ENCODE assay signal across 40 cellular contexts in genomic region chr4:2579910-2580309, GRCh38.
"Had no signal": no experiment of that assay in that cellular context is flagged by ENCODE, and none has a peak within 500 bp of the region (broad histone marks: within the 10 kb centered on the region; RNA-seq: fewer than 3 reads in every experiment).

No MANE protein-coding gene starts in this region.

- H3K4me3 ChIP-seq: adrenal gland, ascending aorta, body of pancreas, breast epithelium, cardiac muscle cell had no signal

- ATAC-seq: activated naive CD4-positive, alpha-beta T cell treated with anti-CD3 and anti-CD28 coated beads, Interleukin-2, amount 50 U/mL, for 72 hours; activated naive CD8-positive, alpha-beta T cell treated with anti-CD3 and anti-CD28 coated beads, Interleukin-2, amount 50 U/mL, for 24 hours; activated T-cell treated with anti-CD3 and anti-CD28 coated beads, Interleukin-2, amount 50 U/mL, for 4 hours; activated T-cell treated with anti-CD3 and anti-CD28 coated beads, Interleukin-2, amount 50 U/mL, for 72 hours; activated T-helper 17 cell treated with anti-CD3 and anti-CD28 coated beads, Interleukin-2, amount 50 U/mL, for 72 hours; body of pancreas had no signal

- H3K4me3 Mint-ChIP-seq: activated naive CD4-positive, alpha-beta T cell treated with anti-CD3 and anti-CD28 coated beads for 36 hours; activated naive CD4-positive, alpha-beta T cell treated with anti-CD3 and anti-CD28 coated beads, Interleukin-2, amount 10 ng/mL, durations not matched to agents 7 days and 5 days; activated naive CD4-positive, alpha-beta T cell treated with anti-CD3 and anti-CD28 coated beads, Interleukin-2, amount 50 U/mL, for 24 hours; activated naive CD8-positive, alpha-beta T cell; activated naive CD8-positive, alpha-beta T cell treated with anti-CD3 and anti-CD28 coated beads for 36 hours; activated naive CD8-positive, alpha-beta T cell treated with anti-CD3 and anti-CD28 coated beads, Interleukin-2, amount 10 ng/mL, durations not matched to agents 7 days and 5 days; activated naive CD8-positive, alpha-beta T cell treated with anti-CD3 and anti-CD28 coated beads, Interleukin-2, amount 50 U/mL, for 24 hours; activated T-cell treated with anti-CD3 and anti-CD28 coated beads, Interleukin-2, amount 50 U/mL, for 24 hours; activated T-cell treated with anti-CD3 and anti-CD28 coated beads, Interleukin-2, amount 50 U/mL, for 4 hours; activated T-cell treated with anti-CD3 and anti-CD28 coated beads, Interleukin-2, amount 50 U/mL, for 72 hours; activated T-helper 1 cell treated with anti-CD3 and anti-CD28 coated beads, Interleukin-12 subunit alpha, Interleukin-12 subunit beta, Interleukin-2, Interleukin-4 antibody, amounts not matched to agents 30 ng/mL and 10 ng/mL and 1 ng/mL, durations not matched to agents 14 hours and 24 hours and 36 hours; activated T-helper 17 cell treated with anti-CD3 and anti-CD28 coated beads, Interleukin-2, amount 50 U/mL, for 72 hours; brain; central memory CD8-positive, alpha-beta T cell had no signal

- H3K9me3 Mint-ChIP-seq: activated naive CD4-positive, alpha-beta T cell treated with anti-CD3 and anti-CD28 coated beads, Interleukin-2, amount 50 U/mL, for 24 hours; activated naive CD8-positive, alpha-beta T cell treated with anti-CD3 and anti-CD28 coated beads, Interleukin-2, amount 50 U/mL, for 24 hours; activated T-cell treated with anti-CD3 and anti-CD28 coated beads, Interleukin-2, amount 50 U/mL, for 24 hours; activated T-cell treated with anti-CD3 and anti-CD28 coated beads, Interleukin-2, amount 50 U/mL, for 4 hours; activated T-helper 17 cell treated with anti-CD3 and anti-CD28 coated beads, Interleukin-2, amount 50 U/mL, for 72 hours; central memory CD8-positive, alpha-beta T cell had no signal

- DNase-seq: activated effector memory CD4-positive, alpha-beta T cell treated with anti-CD3 and anti-CD28 coated beads, Interleukin-2, amount 50 U/mL, for 16 hours; activated effector memory CD4-positive, alpha-beta T cell treated with Interleukin-2 at 50 U/mL for 16 hours; activated gamma-delta T cell; activated gamma-delta T cell treated with Interleukin-2 at 50 U/mL for 16 hours; activated naive CD4-positive, alpha-beta T cell; activated naive CD4-positive, alpha-beta T cell treated with anti-CD3 and anti-CD28 coated beads for 36 hours; activated naive CD4-positive, alpha-beta T cell treated with anti-CD3 and anti-CD28 coated beads, Interleukin-2, amount 10 ng/mL, durations not matched to agents 7 days and 5 days; activated naive CD4-positive, alpha-beta T cell treated with anti-CD3 and anti-CD28 coated beads, Interleukin-2, amount 50 U/mL, for 16 hours; activated naive CD4-positive, alpha-beta T cell treated with Interleukin-2 at 50 U/mL for 16 hours; activated naive CD8-positive, alpha-beta T cell treated with anti-CD3 and anti-CD28 coated beads for 36 hours; activated naive CD8-positive, alpha-beta T cell treated with anti-CD3 and anti-CD28 coated beads, Interleukin-2, amount 10 ng/mL, durations not matched to agents 7 days and 5 days; activated naive CD8-positive, alpha-beta T cell treated with anti-CD3 and anti-CD28 coated beads, Interleukin-2, amount 50 U/mL, for 24 hours; activated T-cell treated with anti-CD3 and anti-CD28 coated beads, Interleukin-2, amount 50 U/mL, for 1 hour; activated T-cell treated with anti-CD3 and anti-CD28 coated beads, Interleukin-2, amount 50 U/mL, for 24 hours; activated T-cell treated with anti-CD3 and anti-CD28 coated beads, Interleukin-2, amount 50 U/mL, for 4 hours; activated T-cell treated with anti-CD3 and anti-CD28 coated beads, Interleukin-2, amount 50 U/mL, for 48 hours; activated T-cell treated with anti-CD3 and anti-CD28 coated beads, Interleukin-2, amount 50 U/mL, for 72 hours; amniotic stem cell; amygdala; anterior cingulate cortex; aorta; body of pancreas; brain microvascular endothelial cell; caudate nucleus; central memory CD4-positive, alpha-beta T cell; cerebellar nuclear complex had no signal

- H3K27me3 Mint-ChIP-seq: activated naive CD4-positive, alpha-beta T cell treated with anti-CD3 and anti-CD28 coated beads, Interleukin-2, amount 10 ng/mL, durations not matched to agents 7 days and 5 days; activated naive CD4-positive, alpha-beta T cell treated with anti-CD3 and anti-CD28 coated beads, Interleukin-2, amount 50 U/mL, for 24 hours; activated naive CD8-positive, alpha-beta T cell; activated naive CD8-positive, alpha-beta T cell treated with anti-CD3 and anti-CD28 coated beads for 36 hours; activated naive CD8-positive, alpha-beta T cell treated with anti-CD3 and anti-CD28 coated beads, Interleukin-2, amount 10 ng/mL, durations not matched to agents 7 days and 5 days; activated naive CD8-positive, alpha-beta T cell treated with anti-CD3 and anti-CD28 coated beads, Interleukin-2, amount 50 U/mL, for 24 hours; activated T-cell treated with anti-CD3 and anti-CD28 coated beads, Interleukin-2, amount 50 U/mL, for 24 hours; activated T-helper 17 cell treated with anti-CD3 and anti-CD28 coated beads, Interleukin-2, amount 50 U/mL, for 72 hours; brain; central memory CD8-positive, alpha-beta T cell had no signal

- H3K27ac Mint-ChIP-seq: activated naive CD4-positive, alpha-beta T cell treated with anti-CD3 and anti-CD28 coated beads for 36 hours; activated naive CD4-positive, alpha-beta T cell treated with anti-CD3 and anti-CD28 coated beads, Interleukin-2, amount 10 ng/mL, durations not matched to agents 7 days and 5 days; activated naive CD4-positive, alpha-beta T cell treated with anti-CD3 and anti-CD28 coated beads, Interleukin-2, amount 50 U/mL, for 24 hours; activated naive CD8-positive, alpha-beta T cell; activated naive CD8-positive, alpha-beta T cell treated with anti-CD3 and anti-CD28 coated beads for 36 hours; activated naive CD8-positive, alpha-beta T cell treated with anti-CD3 and anti-CD28 coated beads, Interleukin-2, amount 10 ng/mL, durations not matched to agents 7 days and 5 days; activated naive CD8-positive, alpha-beta T cell treated with anti-CD3 and anti-CD28 coated beads, Interleukin-2, amount 50 U/mL, for 24 hours; activated T-cell treated with anti-CD3 and anti-CD28 coated beads, Interleukin-2, amount 50 U/mL, for 24 hours; activated T-cell treated with anti-CD3 and anti-CD28 coated beads, Interleukin-2, amount 50 U/mL, for 72 hours; activated T-helper 1 cell treated with anti-CD3 and anti-CD28 coated beads, Interleukin-12 subunit alpha, Interleukin-12 subunit beta, Interleukin-2, Interleukin-4 antibody, amounts not matched to agents 30 ng/mL and 10 ng/mL and 1 ng/mL, durations not matched to agents 14 hours and 24 hours and 36 hours; activated T-helper 17 cell treated with anti-CD3 and anti-CD28 coated beads, Interleukin-2, amount 50 U/mL, for 72 hours; activated T-helper 2 cell treated with anti-CD3 and anti-CD28 coated beads, Interferon-gamma antibody, Interleukin-2, Interleukin-4, amounts not matched to agents 10 μg/mL and 5 μg/mL and 100 μg/mL, durations not matched to agents 14 hours and 24 hours and 36 hours; brain had no signal

- FAIRE-seq: astrocyte, bronchial epithelial cell had no signal

- H3K9me3 ChIP-seq: ascending aorta, body of pancreas, breast epithelium had no signal

- H3K4me1 ChIP-seq: breast epithelium had no signal

- H3K27me3 ChIP-seq: adrenal gland, ascending aorta, body of pancreas, brain microvascular endothelial cell, breast epithelium, cardiac muscle cell had no signal

- H3K36me3 ChIP-seq: adrenal gland, ascending aorta, brain microvascular endothelial cell, breast epithelium, cardiac muscle cell had no signal

- H3K27ac ChIP-seq: adrenal gland, ascending aorta, body of pancreas, brain microvascular endothelial cell, breast epithelium, cardiac muscle cell had no signal
